ENCODE assay signal across 23 cellular contexts in the genomic region with DNA sequence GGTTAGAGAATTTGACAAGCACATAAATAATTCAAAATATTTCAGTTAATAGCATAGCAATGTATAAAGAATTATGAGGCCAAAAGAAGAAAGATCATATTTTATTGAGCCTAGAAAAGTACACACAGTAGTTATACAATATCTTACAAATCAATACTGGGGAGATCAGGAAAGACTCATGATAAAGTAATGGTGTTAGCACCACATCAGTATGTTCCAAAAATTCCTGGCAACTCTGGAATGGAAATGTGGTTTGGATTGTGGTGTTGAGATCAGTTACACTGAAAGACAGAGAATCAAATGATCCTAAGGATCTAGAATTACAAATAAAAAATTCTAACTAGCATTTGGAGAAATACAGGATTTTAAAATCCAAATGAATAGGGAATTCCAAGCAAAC.
"Had no signal": no experiment of that assay in that cellular context is flagged by ENCODE, and none has a peak within 500 bp of the region (broad histone marks: within the 10 kb centered on the region; RNA-seq: fewer than 3 reads in every experiment).

No MANE protein-coding gene starts in this region.

- H3K36me3 ChIP-seq: cardiac muscle cell, heart left ventricle, thoracic aorta had no signal

- H3K4me1 ChIP-seq: foreskin keratinocyte, heart left ventricle had no signal

- H3K9me3 ChIP-seq: thoracic aorta had no signal

- FAIRE-seq: urothelium cell line had no signal

- DNase-seq: activated CD4-positive, alpha-beta memory T cell treated with anti-CD3 and anti-CD28 coated beads, Interleukin-2, amount 10 ng/mL, durations not matched to agents 7 days and 5 days; activated CD4-positive, alpha-beta T cell treated with anti-CD3 and anti-CD28 coated beads for 1 hour; activated CD4-positive, alpha-beta T cell treated with anti-CD3 and anti-CD28 coated beads, Interleukin-2, amount 10 ng/mL, durations not matched to agents 7 days and 5 days; activated CD8-positive, alpha-beta memory T cell treated with anti-CD3 and anti-CD28 coated beads, Interleukin-2, amount 50 U/mL, for 48 hours; activated T-cell treated with anti-CD3 and anti-CD28 coated beads, Interleukin-2, amount 50 U/mL, for 4 hours; cerebellar nuclear complex; dorsolateral prefrontal cortex; effector memory CD8-positive, alpha-beta T cell; erythroblast; foreskin keratinocyte; heart left ventricle; midbrain; naive thymus-derived CD8-positive, alpha-beta T cell; nucleus accumbens; right cardiac atrium; stimulated activated CD4-positive, alpha-beta T cell treated with anti-CD3 and anti-CD28 coated beads, Interleukin-2, amount 100 ng/mL, for 48 hours; stimulated activated naive CD4-positive, alpha-beta T cell treated with Interleukin-2 at 50 U/mL for 16 hours; T-helper 2 cell; trophoblast cell had no signal

- H3K4me3 ChIP-seq: cardiac muscle cell, coronary artery, dorsolateral prefrontal cortex, heart left ventricle, thoracic aorta had no signal

- H3K27ac ChIP-seq: cardiac muscle cell, coronary artery, dorsolateral prefrontal cortex, foreskin keratinocyte, heart left ventricle, thoracic aorta had no signal

- H3K27me3 ChIP-seq: cardiac muscle cell, dorsolateral prefrontal cortex, foreskin keratinocyte, heart left ventricle had no signal
